26 cellular contexts compared by ENCODE assay signal in genomic region chr4:145523117-145523516, GRCh38. TPM values are rescaled to one million over a fixed set of nuclear protein-coding genes. Genes with fewer than 3 reads are reported as not detected.
A peak's percentile ranks its signal among the peaks of the same experiment; 100 is the strongest.
DNase-seq lines count a peak whose midpoint lies in the region; ATAC-seq and TF ChIP-seq lines count a peak whose summit lies in the region.
"Had no signal": no experiment of that assay in that cellular context is flagged by ENCODE, and none has a peak within 500 bp of the region (broad histone marks: within the 10 kb centered on the region; RNA-seq: fewer than 3 reads in every experiment).

No MANE protein-coding gene starts in this region.

- peak; percentile 39 for DNase-seq in LHCN-M2 (ENCODE audit: low read depth)
- peak; percentile 68 for DNase-seq in RKO (ENCODE audit: low spot score)
- no peak for DNase-seq in epithelial cell of prostate (ENCODE audit: low read depth, low spot score)
- no peak for DNase-seq in globus pallidus (ENCODE audit: low spot score)
- no peak for DNase-seq in CD8-positive, alpha-beta memory T cell
- no peak for DNase-seq in effector memory CD8-positive, alpha-beta T cell
- no peak for DNase-seq in A172 (ENCODE audit: low spot score)
- DNase-seq: activated CD4-positive, alpha-beta T cell treated with anti-CD3 and anti-CD28 coated beads, Interleukin-2, amount 50 U/mL, for 48 hours; activated T-cell treated with anti-CD3 and anti-CD28 coated beads, Interleukin-2, amount 50 U/mL, for 48 hours; central memory CD4-positive, alpha-beta T cell; esophagus squamous epithelium; mesenchymal stem cell; MG63; NCI-H146; NCI-H446; NCI-H774; pancreas; stimulated activated naive CD4-positive, alpha-beta T cell; T-helper 1 cell; upper lobe of right lung had no signal

- H3K4me3 Mint-ChIP-seq in nephron = no peak overlapping the region
- H3K4me3 Mint-ChIP-seq in CD8-positive, alpha-beta memory T cell = no peak overlapping the region
- no peak overlapping the region for H3K4me3 Mint-ChIP-seq in effector memory CD8-positive, alpha-beta T cell
- H3K4me3 Mint-ChIP-seq: neural crest cell had no signal

- CTCF ChIA-PET in CD8-positive, alpha-beta memory T cell (lab: Charles Lee) = no interaction called here

- peak overlapping the region; percentile 39 for H3K27ac ChIP-seq in epithelial cell of prostate
- no peak overlapping the region for H3K27ac ChIP-seq in CD8-positive, alpha-beta memory T cell (ENCODE audit: low read depth, low read length)
- H3K27ac ChIP-seq: BLaER1, esophagus squamous epithelium, pancreas, RWPE1, suprapubic skin, upper lobe of right lung had no signal

- peaks cover 30% of the 10 kb centered on the region for H3K36me3 Mint-ChIP-seq in nephron (ENCODE audit: low read depth)
- H3K36me3 Mint-ChIP-seq in CD8-positive, alpha-beta memory T cell = no peaks in the 10 kb centered on the region
- H3K36me3 Mint-ChIP-seq in effector memory CD8-positive, alpha-beta T cell (ENCODE audit: insufficient read depth) = no peaks in the 10 kb centered on the region

- ATAC-seq in effector memory CD8-positive, alpha-beta T cell (replicated peaks) = no peak
- ATAC-seq: left lobe of liver, upper lobe of right lung had no signal

- peaks cover 48% of the 10 kb centered on the region for H3K4me1 Mint-ChIP-seq in nephron
- H3K4me1 Mint-ChIP-seq in CD8-positive, alpha-beta memory T cell = no peaks in the 10 kb centered on the region
- peaks cover 0 to 9% of the 10 kb centered on the region in 2 donors for H3K4me1 Mint-ChIP-seq in effector memory CD8-positive, alpha-beta T cell (ENCODE audit: low read depth in 2 of 2)
- H3K4me1 Mint-ChIP-seq: neural crest cell had no signal

- no peaks in the 10 kb centered on the region for H3K4me1 ChIP-seq in CD8-positive, alpha-beta memory T cell (ENCODE audit: insufficient read depth, low read length)
- H3K4me1 ChIP-seq: upper lobe of right lung had no signal

- H3K36me3 ChIP-seq in CD8-positive, alpha-beta memory T cell (ENCODE audit: insufficient read depth, low read length) = no peaks in the 10 kb centered on the region
- H3K36me3 ChIP-seq: MG63, pancreas, suprapubic skin, upper lobe of right lung had no signal

- H3K27me3 ChIP-seq in CD8-positive, alpha-beta memory T cell (ENCODE audit: insufficient read depth, low read length, poor library complexity, severe bottlenecking) = peaks cover 5% of the 10 kb centered on the region
- H3K27me3 ChIP-seq: BLaER1, esophagus squamous epithelium, MG63, pancreas, suprapubic skin, upper lobe of right lung had no signal

- POLR2A ChIA-PET in CD8-positive, alpha-beta memory T cell (lab: Charles Lee) = no interaction called here

- no peak overlapping the region for H3K4me3 ChIP-seq in CD8-positive, alpha-beta memory T cell (ENCODE audit: low read length)
- H3K4me3 ChIP-seq: BLaER1, esophagus squamous epithelium, MG63, pancreas, suprapubic skin, upper lobe of right lung had no signal

- no peak for TF ChIP-seq CTCF in nephron (IDR thresholded peaks at IDR 0.05; ENCODE audit: unreplicated experiment in 3 of 3)

- no peaks in the 10 kb centered on the region for H3K9me3 Mint-ChIP-seq in nephron
- H3K9me3 Mint-ChIP-seq in CD8-positive, alpha-beta memory T cell = no peaks in the 10 kb centered on the region
- no peaks in the 10 kb centered on the region for H3K9me3 Mint-ChIP-seq in effector memory CD8-positive, alpha-beta T cell
- H3K9me3 Mint-ChIP-seq: neural crest cell had no signal

- peak overlapping the region; percentile 70 to 93 (median 73) for H3K27ac Mint-ChIP-seq in nephron
- no peak overlapping the region for H3K27ac Mint-ChIP-seq in CD8-positive, alpha-beta memory T cell
- no peak overlapping the region for H3K27ac Mint-ChIP-seq in effector memory CD8-positive, alpha-beta T cell

- H3K9me3 ChIP-seq in CD8-positive, alpha-beta memory T cell (ENCODE audit: low read length) = no peaks in the 10 kb centered on the region
- H3K9me3 ChIP-seq: esophagus squamous epithelium, MG63, pancreas, suprapubic skin, upper lobe of right lung had no signal

- H3K27me3 Mint-ChIP-seq in nephron (ENCODE audit: low read depth) = peaks cover 3% of the 10 kb centered on the region
- H3K27me3 Mint-ChIP-seq in CD8-positive, alpha-beta memory T cell = peaks cover 4 to 12% of the 10 kb centered on the region in 2 donors
- H3K27me3 Mint-ChIP-seq in effector memory CD8-positive, alpha-beta T cell = peaks cover 0 to 24% of the 10 kb centered on the region in 2 donors

RNA-seq across cellular contexts. Expression of gene SMAD1, which starts 41.5 kb away (rescaled TPM):
- 55.5 and 59.9 TPM in 2 replicates for total RNA-seq in LHCN-M2 (2014; rRNA removed)
- 7.3 TPM for polyA plus RNA-seq in LHCN-M2 (2012)
- total RNA-seq in CD8-positive, alpha-beta memory T cell = 1 to 10 TPM; 1.3 to 1.6 TPM
- 0.52 TPM for polyA plus RNA-seq in CD8-positive, alpha-beta memory T cell
- total RNA-seq in A172 (2014; rRNA removed; shearing (Covaris generic)) = 13.4 and 23.5 TPM in 2 replicates

Comparison
In these comparisons a context has a peak if more than half of its experiments do, and no peak if none do; other contexts are left out.
1. DNase-seq: peak in LHCN-M2 (single experiment) and RKO (single experiment); none in epithelial cell of prostate (single experiment), globus pallidus (single experiment), CD8-positive, alpha-beta memory T cell (0 of 5), effector memory CD8-positive, alpha-beta T cell (0 of 3) and A172 (single experiment).
2. H3K27ac Mint-ChIP-seq: peak in nephron (3 of 3); none in CD8-positive, alpha-beta memory T cell (0 of 8) and effector memory CD8-positive, alpha-beta T cell (0 of 2).